In the genomic region with DNA sequence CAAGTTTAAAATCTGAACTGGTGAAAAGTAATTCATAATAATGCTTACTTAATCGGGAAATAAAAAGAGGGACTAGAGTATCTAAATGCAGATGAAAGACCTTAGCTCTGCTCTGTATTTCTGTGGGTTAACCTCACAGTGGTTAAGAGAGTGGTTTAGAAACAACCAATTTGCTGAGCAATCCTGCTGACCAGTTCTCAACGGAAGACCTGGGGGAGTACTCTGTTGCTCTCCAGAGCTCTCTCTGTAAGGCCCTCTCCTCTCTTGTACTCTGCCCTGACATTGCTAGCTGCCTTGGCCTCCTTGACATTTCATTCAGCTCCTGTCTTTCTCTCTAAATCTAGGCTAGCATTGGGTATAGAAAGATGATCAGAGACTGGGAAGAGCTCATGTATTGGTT, we compare ENCODE assay signal across 1 cellular context.
TF ChIP-seq lines count a peak whose summit lies in the region.

No MANE protein-coding gene starts in this region.

TF ChIP-seq in GM12878, 131 proteins besides CTCF, POLR2A, EP300 and RAD21:
- TF ChIP-seq JUNB (IDR thresholded peaks at IDR 0.05), result no peak
